22 cellular contexts compared by ENCODE assay signal in the genomic region with DNA sequence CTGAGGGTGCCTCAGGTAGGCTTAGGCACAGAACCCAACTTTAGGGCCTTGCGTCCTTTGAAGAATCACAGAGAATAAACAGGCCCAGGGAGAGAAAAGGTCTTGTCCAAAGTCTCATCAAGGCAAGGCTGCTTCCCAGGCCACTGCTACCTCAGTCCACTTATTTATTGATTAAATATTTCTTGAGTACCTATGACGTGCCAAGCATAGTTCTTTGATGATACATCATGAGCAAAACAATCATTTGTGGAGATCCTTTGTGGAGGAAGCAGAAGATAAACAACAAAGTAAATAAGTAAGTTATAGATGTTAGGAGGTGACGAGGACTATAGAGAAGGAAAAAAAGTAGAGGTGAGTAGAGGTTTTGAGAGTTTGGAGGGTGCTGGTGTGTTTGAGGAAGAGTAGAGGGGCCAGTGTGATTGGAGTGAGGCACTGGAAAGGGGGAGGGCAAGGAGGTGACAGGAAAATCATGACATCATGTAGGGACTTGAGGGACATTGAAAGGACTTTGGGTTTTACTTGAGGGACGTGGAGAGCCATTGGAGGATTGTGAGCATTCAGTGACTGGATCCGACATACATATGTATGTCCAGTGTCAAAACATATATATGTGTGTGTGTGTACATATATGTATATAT. TPM values are rescaled to one million over a fixed set of nuclear protein-coding genes. Genes with fewer than 3 reads are reported as not detected.
DNase-seq lines count a peak whose midpoint lies in the region; ATAC-seq and TF ChIP-seq lines count a peak whose summit lies in the region.
"Had no signal": no experiment of that assay in that cellular context is flagged by ENCODE, and none has a peak within 500 bp of the region (broad histone marks: within the 10 kb centered on the region; RNA-seq: fewer than 3 reads in every experiment).

No MANE protein-coding gene starts in this region.

- TF ChIP-seq EP300 in upper lobe of left lung (IDR thresholded peaks at IDR 0.05), result no peak

- WGBS in upper lobe of left lung, 2 donors, result 72 to 81% methylated on average over 5 of the region's 5 CpGs

- H3K9ac ChIP-seq in colonic mucosa (ENCODE audit: low read depth in 2 of 2, low read length in 2 of 2) (peak overlapping the region in 1 of 2 donors; percentile 61), mucosa of stomach (ENCODE audit: low read length) (peak overlapping the region; percentile 11)

- DNase-seq in T47D (ENCODE audit: low read depth in 1 of 2, low spot score in 1 of 2), result peak; percentile 54 to 79
- DNase-seq in MCF 10A (ENCODE audit: unreplicated experiment), result no peak
- DNase-seq in colonic mucosa, result no peak
- DNase-seq in upper lobe of left lung, result no peak
- DNase-seq in NCI-H1930 (lab: John Stamatoyannopoulos, UW), result no peak
- DNase-seq in foreskin keratinocyte, result no peak
- DNase-seq in activated CD8-positive, alpha-beta memory T cell treated with anti-CD3 and anti-CD28 coated beads, Interleukin-2, amount 50 U/mL, for 48 hours, result no peak
- DNase-seq: activated CD4-positive, alpha-beta memory T cell treated with anti-CD3 and anti-CD28 coated beads, Interleukin-2, amount 10 ng/mL, durations not matched to agents 7 days and 5 days; activated T-cell treated with anti-CD3 and anti-CD28 coated beads, Interleukin-2, amount 50 U/mL, for 72 hours; heart right ventricle; NCI-H226; retina; Right ventricle myocardium superior; stimulated activated CD4-positive, alpha-beta T cell treated with anti-CD3 and anti-CD28 coated beads, Interleukin-15, amount 100 ng/mL, for 24 hours; T-cell; WERI-Rb-1 had no signal

- BruUV-seq in MCF 10A (replicated peaks; lab: Mats Ljungman, UMichigan), result no TSS peak

- ATAC-seq in upper lobe of left lung (ENCODE audit: low FRiP score in 2 of 2), result no peak
- no peak for ATAC-seq in foreskin keratinocyte
- ATAC-seq: activated T-cell treated with anti-CD3 and anti-CD28 coated beads, Interleukin-2, amount 50 U/mL, for 72 hours; heart right ventricle; stimulated activated effector memory CD8-positive, alpha-beta T cell treated with anti-CD3 and anti-CD28 coated beads, Interleukin-12 subunit alpha, Interleukin-12 subunit beta, amount 100 ng/mL, for 72 hours; T-cell had no signal

- H3K9me3 ChIP-seq in colonic mucosa (no peaks in the 10 kb centered on the region), mucosa of stomach (ENCODE audit: control insufficient read depth, low read length) (no peaks in the 10 kb centered on the region), upper lobe of left lung (no peaks in the 10 kb centered on the region)

- POLR2A ChIA-PET in MCF 10A (lab: Yijun Ruan, JAX), result interaction anchor here (1.1 kb wide), 1 partner anchor 14 kb away, joined by 3 read pairs; a partner anchor contains a TSS

- H3K36me3 Mint-ChIP-seq in MCF 10A (ENCODE audit: insufficient read depth, unreplicated experiment), result peaks cover 4% of the 10 kb centered on the region
- H3K36me3 Mint-ChIP-seq: activated naive CD8-positive, alpha-beta T cell; brain; stimulated activated effector memory CD8-positive, alpha-beta T cell treated with anti-CD3 and anti-CD28 coated beads, Interleukin-12 subunit alpha, Interleukin-12 subunit beta, amount 100 ng/mL, for 72 hours had no signal

- H3K4me1 ChIP-seq in colonic mucosa (no peaks in the 10 kb centered on the region), mucosa of stomach (ENCODE audit: control insufficient read depth, insufficient read depth, low read length) (peaks cover 17% of the 10 kb centered on the region), upper lobe of left lung (peaks cover 12 to 32% (median 24%) of the 10 kb centered on the region in 4 donors), foreskin keratinocyte (no peaks in the 10 kb centered on the region)

- TF ChIP-seq CTCF in MCF 10A (IDR thresholded peaks at IDR 0.05; ENCODE audit: unreplicated experiment), result no peak
- no peak for TF ChIP-seq CTCF in colonic mucosa (IDR thresholded peaks at IDR 0.05)
- no peak for TF ChIP-seq CTCF in upper lobe of left lung (IDR thresholded peaks at IDR 0.05)
- no peak for TF ChIP-seq CTCF in foreskin keratinocyte (conservative IDR thresholded peaks at IDR 0.05)

- H3K27me3 ChIP-seq in colonic mucosa (no peaks in the 10 kb centered on the region), mucosa of stomach (ENCODE audit: control insufficient read depth, insufficient read depth, low read length) (no peaks in the 10 kb centered on the region), upper lobe of left lung (no peaks in the 10 kb centered on the region), foreskin keratinocyte (peaks cover 25% of the 10 kb centered on the region)
- H3K27me3 ChIP-seq: heart right ventricle had no signal

- CTCF ChIA-PET in MCF 10A (lab: Yijun Ruan, JAX), result interaction anchor here (0.6 to 1.0 kb wide), 2 partner anchors 14 to 129 kb away, joined by 3 to 4 read pairs; no protein-coding TSS in a partner anchor

- H3K4me3 ChIP-seq in colonic mucosa (no peak overlapping the region), mucosa of stomach (ENCODE audit: low read length) (peak overlapping the region; percentile 28), upper lobe of left lung (no peak overlapping the region)
- H3K4me3 ChIP-seq: heart right ventricle had no signal

- no peak overlapping the region for H3K4me3 Mint-ChIP-seq in MCF 10A (ENCODE audit: unreplicated experiment)
- H3K4me3 Mint-ChIP-seq: activated CD4-positive, alpha-beta memory T cell treated with anti-CD3 and anti-CD28 coated beads, Interleukin-2, amount 10 ng/mL, durations not matched to agents 7 days and 5 days; activated naive CD8-positive, alpha-beta T cell; activated T-cell treated with anti-CD3 and anti-CD28 coated beads, Interleukin-2, amount 50 U/mL, for 72 hours; dendritic cell treated with granulocyte-macrophage colony-stimulating factor and Interleukin-4, amounts not matched to agents 40 ng/mL and 50 ng/mL, for 4 days; nephron; stimulated activated effector memory CD8-positive, alpha-beta T cell treated with anti-CD3 and anti-CD28 coated beads, Interleukin-12 subunit alpha, Interleukin-12 subunit beta, amount 100 ng/mL, for 72 hours; T-cell had no signal

- H3K27ac ChIP-seq in colonic mucosa (peak overlapping the region; percentile 42), upper lobe of left lung (peak overlapping the region; percentile 48 to 68 (median 56)), foreskin keratinocyte (no peak overlapping the region)
- H3K27ac ChIP-seq: WERI-Rb-1 had no signal

- no peak for TF ChIP-seq POLR2A in upper lobe of left lung (IDR thresholded peaks at IDR 0.05)

- intact Hi-C loops in MCF 10A (cut with micrococcal nuclease), result no loop called here
- intact Hi-C loops in colonic mucosa (cut with DNase I), result loop anchor here (10.0 kb wide), 1 partner anchor 108 kb away; no protein-coding TSS in a partner anchor

- no peaks in the 10 kb centered on the region for H3K27me3 Mint-ChIP-seq in MCF 10A (ENCODE audit: insufficient read depth, unreplicated experiment)
- H3K27me3 Mint-ChIP-seq: activated CD4-positive, alpha-beta memory T cell treated with anti-CD3 and anti-CD28 coated beads, Interleukin-2, amount 10 ng/mL, durations not matched to agents 7 days and 5 days; activated naive CD8-positive, alpha-beta T cell; dendritic cell treated with granulocyte-macrophage colony-stimulating factor and Interleukin-4, amounts not matched to agents 40 ng/mL and 50 ng/mL, for 4 days; T-cell had no signal

- in situ Hi-C loops in T47D (cut with HindIII; ENCODE audit: low pct_unique_long_range_greater_than_20kb, low sequenced_read_pairs), result no loop called here

- H3K9me3 Mint-ChIP-seq in MCF 10A (ENCODE audit: unreplicated experiment), result no peaks in the 10 kb centered on the region
- H3K9me3 Mint-ChIP-seq: activated CD4-positive, alpha-beta memory T cell treated with anti-CD3 and anti-CD28 coated beads, Interleukin-2, amount 10 ng/mL, durations not matched to agents 7 days and 5 days; activated T-cell treated with anti-CD3 and anti-CD28 coated beads, Interleukin-2, amount 50 U/mL, for 72 hours; dendritic cell treated with granulocyte-macrophage colony-stimulating factor and Interleukin-4, amounts not matched to agents 40 ng/mL and 50 ng/mL, for 4 days; nephron; stimulated activated effector memory CD8-positive, alpha-beta T cell treated with anti-CD3 and anti-CD28 coated beads, Interleukin-12 subunit alpha, Interleukin-12 subunit beta, amount 100 ng/mL, for 72 hours; T-cell had no signal

- no peaks in the 10 kb centered on the region for H3K4me1 Mint-ChIP-seq in MCF 10A (ENCODE audit: insufficient read depth, unreplicated experiment)
- H3K4me1 Mint-ChIP-seq: brain, nephron had no signal

- H3K27ac Mint-ChIP-seq in MCF 10A (ENCODE audit: low read depth, unreplicated experiment), result no peak overlapping the region
- H3K27ac Mint-ChIP-seq: activated CD4-positive, alpha-beta memory T cell treated with anti-CD3 and anti-CD28 coated beads, Interleukin-2, amount 10 ng/mL, durations not matched to agents 7 days and 5 days; activated naive CD8-positive, alpha-beta T cell; activated T-cell treated with anti-CD3 and anti-CD28 coated beads, Interleukin-2, amount 50 U/mL, for 72 hours; brain; dendritic cell treated with granulocyte-macrophage colony-stimulating factor and Interleukin-4, amounts not matched to agents 40 ng/mL and 50 ng/mL, for 4 days; stimulated activated effector memory CD8-positive, alpha-beta T cell treated with anti-CD3 and anti-CD28 coated beads, Interleukin-12 subunit alpha, Interleukin-12 subunit beta, amount 100 ng/mL, for 72 hours; T-cell had no signal

- no peaks in the 10 kb centered on the region for H3K36me3 ChIP-seq in colonic mucosa
- H3K36me3 ChIP-seq in mucosa of stomach (ENCODE audit: control insufficient read depth, insufficient read depth, low read length), result no peaks in the 10 kb centered on the region
- no peaks in the 10 kb centered on the region for H3K36me3 ChIP-seq in upper lobe of left lung
- H3K36me3 ChIP-seq: heart right ventricle, WERI-Rb-1 had no signal

RNA-seq across cellular contexts. Expression of a gene that starts 14.1 kb away (rescaled TPM):
- total RNA-seq in MCF 10A (2022) (77.6 and 95.2 TPM in 2 replicates), colonic mucosa (100 to 1,000 TPM; 165 to 227 TPM), upper lobe of left lung (100 to 1,000 TPM in 5 of 6 donors, 10 to 100 TPM in 1; 71.2 to 139 (median 104) TPM), foreskin keratinocyte (40.6 and 47.4 TPM in 2 replicates)
- polyA plus RNA-seq in foreskin keratinocyte, result 88.5 and 96.2 TPM in 2 replicates

Comparison
In these comparisons a context has a peak if more than half of its experiments do, and no peak if none do; other contexts are left out.
1. DNase-seq: peak in T47D (2 of 2); none in MCF 10A (single experiment), colonic mucosa (single experiment), upper lobe of left lung (0 of 2), NCI-H1930 (0 of 2), foreskin keratinocyte (0 of 2) and activated CD8-positive, alpha-beta memory T cell treated with anti-CD3 and anti-CD28 coated beads, Interleukin-2, amount 50 U/mL, for 48 hours (single experiment).